Comparison of ENCODE assay signal across 11 cellular contexts in genomic region chr1:202162418-202163280, GRCh38. TPM values are rescaled to one million over a fixed set of nuclear protein-coding genes. Genes with fewer than 3 reads are reported as not detected.
A peak's percentile ranks its signal among the peaks of the same experiment; 100 is the strongest.
DNase-seq lines count a peak whose midpoint lies in the region; ATAC-seq and TF ChIP-seq lines count a peak whose summit lies in the region.
"Had no signal": no experiment of that assay in that cellular context is flagged by ENCODE, and none has a peak within 500 bp of the region (broad histone marks: within the 10 kb centered on the region; RNA-seq: fewer than 3 reads in every experiment).

No MANE protein-coding gene starts in this region.

- H3K4me1 ChIP-seq in upper lobe of right lung, result peaks cover 10% of the 10 kb centered on the region

- ATAC-seq in left lobe of liver (peak; percentile 22), upper lobe of right lung (no peak), HG03045 (IDR thresholded peaks at IDR 0.05; ENCODE audit: unreplicated experiment) (no peak), HG02571 (IDR thresholded peaks at IDR 0.05; ENCODE audit: unreplicated experiment) (no peak)

- no peaks in the 10 kb centered on the region for H3K36me3 ChIP-seq in upper lobe of right lung

- no peaks in the 10 kb centered on the region for H3K9me3 ChIP-seq in upper lobe of right lung

- no peaks in the 10 kb centered on the region for H3K27me3 ChIP-seq in upper lobe of right lung

- no peak for TF ChIP-seq CTCF in upper lobe of right lung (IDR thresholded peaks at IDR 0.05)

- peak overlapping the region; percentile 58 for H3K27ac ChIP-seq in upper lobe of right lung

- DNase-seq in activated naive CD4-positive, alpha-beta T cell treated with Interleukin-2 at 50 U/mL for 16 hours, result peak; percentile 27
- no peak for DNase-seq in activated naive CD4-positive, alpha-beta T cell (lab: John Stamatoyannopoulos, UW)
- peak; percentile 54 to 58 for DNase-seq in activated CD4-positive, alpha-beta T cell treated with anti-CD3 and anti-CD28 coated beads, Interleukin-2, amount 50 U/mL, for 48 hours
- no peak for DNase-seq in left lobe of liver (ENCODE audit: low spot score)
- DNase-seq in upper lobe of right lung, result peak; percentile 61
- no peak for DNase-seq in D341Med (ENCODE audit: low spot score)
- DNase-seq: NCI-H1930, SHP77 had no signal

- H3K4me3 ChIP-seq in upper lobe of right lung, result no peak overlapping the region

- intact Hi-C loops in upper lobe of right lung (cut with DNase I), result no loop called here

RNA-seq across cellular contexts. Expression of gene PTPN7, which starts 2.2 kb away (rescaled TPM):
- total RNA-seq in left lobe of liver (0.86 TPM), upper lobe of right lung (7.3 TPM)

RNA-seq across cellular contexts. Expression of gene ARL8A, which starts 18.1 kb away (rescaled TPM):
- total RNA-seq in left lobe of liver (34.6 TPM), upper lobe of right lung (106 TPM)

RNA-seq across cellular contexts. Expression of gene LGR6, which starts 30.9 kb away (rescaled TPM):
- total RNA-seq in left lobe of liver (1.4 TPM), upper lobe of right lung (1.8 TPM)
- total RNA-seq: pulmonary artery endothelial cell had no signal

RNA-seq across cellular contexts. Expression of gene GPR37L1, which starts 39.9 kb away (rescaled TPM):
- total RNA-seq in left lobe of liver (not detected), upper lobe of right lung (0.06 TPM)
- total RNA-seq: pulmonary artery endothelial cell had no signal

Comparison
In these comparisons a context has a peak if more than half of its experiments do, and no peak if none do; other contexts are left out.
1. DNase-seq: peak in activated naive CD4-positive, alpha-beta T cell treated with Interleukin-2 at 50 U/mL for 16 hours (single experiment), activated CD4-positive, alpha-beta T cell treated with anti-CD3 and anti-CD28 coated beads, Interleukin-2, amount 50 U/mL, for 48 hours (2 of 2) and upper lobe of right lung (single experiment); none in activated naive CD4-positive, alpha-beta T cell (0 of 4), left lobe of liver (single experiment) and D341Med (single experiment).